ENCODE assay signal across 8 cellular contexts in genomic region chr12:121626087-121626852, GRCh38. TPM values are rescaled to one million over a fixed set of nuclear protein-coding genes. Genes with fewer than 3 reads are reported as not detected.
A peak's percentile ranks its signal among the peaks of the same experiment; 100 is the strongest.
DNase-seq lines count a peak whose midpoint lies in the region; ATAC-seq and TF ChIP-seq lines count a peak whose summit lies in the region.

Gene ORAI1 (plus strand): TSS chr12:121626530.

- H3K4me3 ChIP-seq in OCI-LY3 (ENCODE audit: low read length) = peak within 1 kb of the TSS; percentile 96

- peaks cover 21% of the 10 kb centered on the region for H4K20me1 ChIP-seq in OCI-LY3 (ENCODE audit: insufficient read depth, low read length)

- H3K4me1 Mint-ChIP-seq in endothelial cell (ENCODE audit: unreplicated experiment) = peaks cover 39% of the 10 kb centered on the region

- no peaks in the 10 kb centered on the region for H3K9me3 ChIP-seq in OCI-LY3 (ENCODE audit: insufficient read depth, low read length)

- peaks cover 36% of the 10 kb centered on the region for H3K4me1 ChIP-seq in OCI-LY3 (ENCODE audit: low read length)

- H3K36me3 Mint-ChIP-seq in endothelial cell (ENCODE audit: low read depth, unreplicated experiment) = peaks cover 3% of the 10 kb centered on the region

- H3K9ac ChIP-seq in OCI-LY3 (ENCODE audit: low read length) = peak within 1 kb of the TSS; percentile 88

- H3K27ac Mint-ChIP-seq in endothelial cell (ENCODE audit: unreplicated experiment) = peak within 1 kb of the TSS; percentile 87

- H3K27ac ChIP-seq in OCI-LY3 (ENCODE audit: low read length) = peak within 1 kb of the TSS; percentile 78

- H3K36me3 ChIP-seq in OCI-LY3 (replicated peaks; ENCODE audit: low read depth, low read length) = peaks cover 23% of the 10 kb centered on the region

- peak; percentile 99 for DNase-seq in D341Med (ENCODE audit: low spot score)
- DNase-seq in HuH-7.5 (ENCODE audit: low spot score) = peak; percentile 88
- DNase-seq in activated CD8-positive, alpha-beta memory T cell treated with anti-CD3 and anti-CD28 coated beads, Interleukin-2, amount 50 U/mL, for 48 hours = peak; percentile 99
- DNase-seq in endothelial cell (ENCODE audit: low spot score) = peak; percentile 99
- DNase-seq in middle frontal gyrus (ENCODE audit: extremely low spot score, low spot score) = peak; percentile 74
- DNase-seq in stimulated activated CD8-positive, alpha-beta memory T cell treated with anti-CD3 and anti-CD28 coated beads, Interleukin-2, amount 100 ng/mL, for 1 hour (ENCODE audit: low read depth in 2 of 2) = peak; percentile 96 to 97

- 0 out of 2 replicates have a peak, but pooled peaks have one; percentile 4 for TF ChIP-seq CTCF in OCI-LY3 (IDR thresholded peaks at IDR 0.05; ENCODE audit: low read depth, low read length)
- no peak for TF ChIP-seq CTCF in endothelial cell (IDR thresholded peaks at IDR 0.05; ENCODE audit: unreplicated experiment)

- peak within 1 kb of the TSS; percentile 89 for H2AFZ ChIP-seq in OCI-LY3 (ENCODE audit: low read depth, low read length)

- no peaks in the 10 kb centered on the region for H3K9me3 Mint-ChIP-seq in endothelial cell (ENCODE audit: unreplicated experiment)

- peak within 1 kb of the TSS; percentile 99 for H3K4me2 ChIP-seq in OCI-LY3 (ENCODE audit: low read length)

- peaks cover 50% of the 10 kb centered on the region for H3K79me2 ChIP-seq in OCI-LY3 (ENCODE audit: low read length)

- peaks cover 13% of the 10 kb centered on the region for H3K27me3 Mint-ChIP-seq in endothelial cell (ENCODE audit: unreplicated experiment)

- peak within 1 kb of the TSS; percentile 95 for H3K4me3 Mint-ChIP-seq in endothelial cell (ENCODE audit: unreplicated experiment)

- ATAC-seq in GM21447 (IDR thresholded peaks at IDR 0.05; ENCODE audit: unreplicated experiment) = peak; percentile 51

- H3K27me3 ChIP-seq in OCI-LY3 (ENCODE audit: low read depth, low read length) = no peaks in the 10 kb centered on the region

RNA-seq across cellular contexts. Expression of gene ORAI1, which starts in this region (rescaled TPM):
- 35.3 TPM for total RNA-seq in endothelial cell (ENCODE audit: unreplicated experiment)

Comparison
In these comparisons a context has a peak if more than half of its experiments do, and no peak if none do; other contexts are left out.
1. Peak in every context shown above with its lines: DNase-seq, ATAC-seq, H3K4me3 ChIP-seq and H3K27ac ChIP-seq.